Comparison of ENCODE assay signal across 1 cellular context in the genomic region with DNA sequence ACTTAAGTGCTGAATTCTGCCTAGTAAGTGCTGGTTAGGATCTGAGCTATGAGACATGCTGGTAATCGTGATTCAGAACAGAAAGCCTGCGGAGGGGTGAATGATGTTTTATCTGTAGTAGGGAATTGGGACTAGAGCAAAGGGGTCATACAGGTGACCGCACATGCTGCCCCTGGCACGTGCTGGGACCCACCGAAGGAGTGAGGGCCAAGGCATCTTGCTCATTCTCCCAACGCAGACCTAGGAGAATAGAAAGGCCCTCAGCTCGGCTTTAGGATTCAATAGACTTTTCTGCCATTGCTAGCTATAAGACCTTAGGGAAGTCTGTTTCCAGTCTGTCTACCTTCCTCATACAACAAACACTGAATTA.
TF ChIP-seq lines count a peak whose summit lies in the region.

No MANE protein-coding gene starts in this region.

TF ChIP-seq in HEK293, 187 proteins besides CTCF, POLR2A, EP300 and RAD21:
- TF ChIP-seq ZNF140 (tag by site-specific recombination; IDR thresholded peaks at IDR 0.05), result no peak
- TF ChIP-seq ZNF24 (tag by site-specific recombination; IDR thresholded peaks at IDR 0.05), result no peak
- TF ChIP-seq ZNF701 (tag by site-specific recombination; IDR thresholded peaks at IDR 0.05), result no peak
- TF ChIP-seq, protein P1, sequence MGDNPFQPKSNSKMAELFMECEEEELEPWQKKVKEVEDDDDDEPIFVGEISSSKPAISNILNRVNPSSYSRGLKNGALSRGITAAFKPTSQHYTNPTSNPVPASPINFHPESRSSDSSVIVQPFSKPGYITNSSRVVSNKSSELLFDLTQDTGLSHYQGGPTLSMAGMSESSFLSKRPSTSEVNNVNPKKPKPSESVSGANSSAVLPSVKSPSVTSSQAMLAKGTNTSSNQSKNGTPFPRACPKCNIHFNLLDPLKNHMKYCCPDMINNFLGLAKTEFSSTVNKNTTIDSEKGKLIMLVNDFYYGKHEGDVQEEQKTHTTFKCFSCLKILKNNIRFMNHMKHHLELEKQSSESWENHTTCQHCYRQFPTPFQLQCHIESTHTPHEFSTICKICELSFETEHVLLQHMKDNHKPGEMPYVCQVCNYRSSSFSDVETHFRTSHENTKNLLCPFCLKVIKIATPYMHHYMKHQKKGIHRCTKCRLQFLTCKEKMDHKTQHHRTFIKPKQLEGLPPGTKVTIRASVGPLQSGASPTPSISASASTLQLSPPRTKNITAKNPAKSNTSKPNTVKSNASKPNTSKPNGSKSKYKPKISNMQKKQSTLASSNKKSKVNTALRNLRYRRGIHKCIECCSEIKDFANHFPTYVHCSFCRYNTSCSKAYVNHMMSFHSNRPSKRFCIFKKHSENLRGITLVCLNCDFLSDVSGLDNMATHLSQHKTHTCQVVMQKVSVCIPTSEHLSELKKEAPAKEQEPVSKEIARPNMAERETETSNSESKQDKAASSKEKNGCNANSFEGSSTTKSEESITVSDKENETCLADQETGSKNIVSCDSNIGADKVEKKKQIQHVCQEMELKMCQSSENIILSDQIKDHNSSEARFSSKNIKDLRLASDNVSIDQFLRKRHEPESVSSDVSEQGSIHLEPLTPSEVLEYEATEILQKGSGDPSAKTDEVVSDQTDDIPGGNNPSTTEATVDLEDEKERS (tag by site-specific recombination; IDR thresholded peaks at IDR 0.05), result no peak
- no peak for TF ChIP-seq ZNF416 (tag by site-specific recombination; IDR thresholded peaks at IDR 0.05)
- TF ChIP-seq ZNF548 (tag by site-specific recombination; IDR thresholded peaks at IDR 0.05), result no peak
- TF ChIP-seq ZNF629 (tag by site-specific recombination; IDR thresholded peaks at IDR 0.05), result no peak
